ENCODE assay signal across 8 cellular contexts in the genomic region with DNA sequence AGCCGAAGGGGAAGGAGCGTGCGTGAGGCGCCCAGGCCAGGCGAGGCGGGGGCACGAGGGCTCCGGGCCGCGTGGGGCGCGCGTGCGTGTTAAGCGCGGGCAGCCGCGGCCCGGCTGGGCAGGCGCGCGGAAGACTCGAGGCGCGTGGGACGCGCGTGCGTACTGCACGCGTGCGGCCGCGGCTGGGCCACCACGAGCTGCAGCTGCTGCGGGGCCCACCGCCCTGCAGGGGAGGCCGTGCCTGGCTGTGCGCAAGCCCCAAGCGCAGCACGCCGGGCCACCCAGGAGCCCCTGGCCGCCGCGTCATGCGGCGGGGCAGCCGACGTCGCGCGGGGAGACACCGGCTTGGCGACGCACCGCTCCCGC. TPM values are rescaled to one million over a fixed set of nuclear protein-coding genes. Genes with fewer than 3 reads are reported as not detected.
DNase-seq lines count a peak whose midpoint lies in the region; TF ChIP-seq lines count a peak whose summit lies in the region.

No MANE protein-coding gene starts in this region.

- TF ChIP-seq POLR2A in suprapubic skin (IDR thresholded peaks at IDR 0.05): no peak

- no peaks in the 10 kb centered on the region for H3K79me2 ChIP-seq in MM.1S (ENCODE audit: low read length)

- no peak overlapping the region for H3K9ac ChIP-seq in MM.1S (ENCODE audit: low read length)

- peaks cover 69% of the 10 kb centered on the region for H3K27me3 Mint-ChIP-seq in activated CD4-positive, alpha-beta T cell treated with anti-CD3 and anti-CD28 coated beads, Interleukin-2, amount 10 ng/mL, durations not matched to agents 7 days and 5 days

- H3K9me3 ChIP-seq in suprapubic skin: no peaks in the 10 kb centered on the region
- no peaks in the 10 kb centered on the region for H3K9me3 ChIP-seq in MM.1S (replicated peaks; ENCODE audit: insufficient read depth, low read length)

- H3K4me3 Mint-ChIP-seq in activated CD4-positive, alpha-beta T cell treated with anti-CD3 and anti-CD28 coated beads, Interleukin-2, amount 10 ng/mL, durations not matched to agents 7 days and 5 days: peak overlapping the region; percentile 64

- H3K4me1 Mint-ChIP-seq in activated CD4-positive, alpha-beta T cell treated with anti-CD3 and anti-CD28 coated beads, Interleukin-2, amount 10 ng/mL, durations not matched to agents 7 days and 5 days: peaks cover 32% of the 10 kb centered on the region

- H3K27ac ChIP-seq in suprapubic skin: no peak overlapping the region
- H3K27ac ChIP-seq in MM.1S (ENCODE audit: low read length): no peak overlapping the region

- H3K4me2 ChIP-seq in MM.1S (ENCODE audit: low read depth, low read length): no peak overlapping the region

- no peaks in the 10 kb centered on the region for H4K20me1 ChIP-seq in MM.1S (ENCODE audit: insufficient read depth, low read length)

- H3K27me3 ChIP-seq in kidney epithelial cell (ENCODE audit: control insufficient read depth, insufficient read depth, low read length) (peaks cover 35% of the 10 kb centered on the region), suprapubic skin (peaks cover 70% of the 10 kb centered on the region), MM.1S (replicated peaks; ENCODE audit: insufficient read depth, low read length) (no peaks in the 10 kb centered on the region)

- no peaks in the 10 kb centered on the region for H3F3A ChIP-seq in MM.1S (ENCODE audit: insufficient read depth, low read length)

- no peaks in the 10 kb centered on the region for H3K36me3 Mint-ChIP-seq in activated CD4-positive, alpha-beta T cell treated with anti-CD3 and anti-CD28 coated beads, Interleukin-2, amount 10 ng/mL, durations not matched to agents 7 days and 5 days (ENCODE audit: low read depth)

- H2AFZ ChIP-seq in MM.1S (ENCODE audit: low read length): no peak overlapping the region

- H3K36me3 ChIP-seq in kidney epithelial cell (ENCODE audit: control insufficient read depth, insufficient read depth, low read length): no peaks in the 10 kb centered on the region
- H3K36me3 ChIP-seq in suprapubic skin: no peaks in the 10 kb centered on the region
- no peaks in the 10 kb centered on the region for H3K36me3 ChIP-seq in MM.1S (replicated peaks; ENCODE audit: insufficient read depth, low read length)

- no peak for DNase-seq in activated CD4-positive, alpha-beta T cell treated with anti-CD3 and anti-CD28 coated beads, Interleukin-2, amount 10 ng/mL, durations not matched to agents 7 days and 5 days
- no peak for DNase-seq in activated CD4-positive, alpha-beta T cell treated with anti-CD3 and anti-CD28 coated beads, Interleukin-2, amount 50 U/mL, for 48 hours
- peak; percentile 55 for DNase-seq in activated CD8-positive, alpha-beta memory T cell treated with anti-CD3 and anti-CD28 coated beads, Interleukin-2, amount 50 U/mL, for 48 hours
- no peak for DNase-seq in kidney epithelial cell (ENCODE audit: low read depth)
- DNase-seq in suprapubic skin (ENCODE audit: low spot score in 2 of 2): peak in 1 of 2 donors; percentile 53
- no peak for DNase-seq in effector CD8-positive, alpha-beta T cell (lab: John Stamatoyannopoulos, UW)
- DNase-seq in central memory CD4-positive, alpha-beta T cell: no peak
- DNase-seq in MM.1S: no peak

- no peak overlapping the region for H3K27ac Mint-ChIP-seq in activated CD4-positive, alpha-beta T cell treated with anti-CD3 and anti-CD28 coated beads, Interleukin-2, amount 10 ng/mL, durations not matched to agents 7 days and 5 days

- CTCF ChIA-PET in activated CD4-positive, alpha-beta T cell treated with anti-CD3 and anti-CD28 coated beads, Interleukin-2, amount 10 ng/mL, durations not matched to agents 7 days and 5 days (lab: Charles Lee): no interaction called here

- H3K9me3 Mint-ChIP-seq in activated CD4-positive, alpha-beta T cell treated with anti-CD3 and anti-CD28 coated beads, Interleukin-2, amount 10 ng/mL, durations not matched to agents 7 days and 5 days: no peaks in the 10 kb centered on the region

- no peak for TF ChIP-seq EP300 in suprapubic skin (IDR thresholded peaks at IDR 0.05)

- H3K4me3 ChIP-seq in kidney epithelial cell (ENCODE audit: low read depth, low read length) (peak overlapping the region; percentile 58), suprapubic skin (peak overlapping the region; percentile 56), MM.1S (ENCODE audit: low read length) (no peak overlapping the region)

- 0% methylated on average over 1 of the region's 57 CpGs for WGBS in suprapubic skin

- H3K4me1 ChIP-seq in suprapubic skin (peaks cover 29% of the 10 kb centered on the region), MM.1S (ENCODE audit: low read length) (no peaks in the 10 kb centered on the region)

- POLR2A ChIA-PET in activated CD4-positive, alpha-beta T cell treated with anti-CD3 and anti-CD28 coated beads, Interleukin-2, amount 10 ng/mL, durations not matched to agents 7 days and 5 days (lab: Charles Lee): no interaction called here

- TF ChIP-seq CTCF in kidney epithelial cell (IDR thresholded peaks at IDR 0.05; ENCODE audit: insufficient read depth, low read length, poor library complexity, severe bottlenecking) (no peak), suprapubic skin (IDR thresholded peaks at IDR 0.05) (no peak), MM.1S (IDR thresholded peaks at IDR 0.05; ENCODE audit: low read length) (no peak)

- no peaks in the 10 kb centered on the region for H3K9me2 ChIP-seq in MM.1S (replicated peaks; ENCODE audit: insufficient read depth, low read length)

RNA-seq across cellular contexts. Expression of a gene that starts 0.6 kb away (rescaled TPM):
- total RNA-seq in activated CD4-positive, alpha-beta T cell treated with anti-CD3 and anti-CD28 coated beads, Interleukin-2, amount 10 ng/mL, durations not matched to agents 7 days and 5 days: not detected
- 2.4 and 2.6 TPM in 2 replicates for total RNA-seq in kidney epithelial cell
- not detected for total RNA-seq in suprapubic skin
